Comparison of ENCODE assay signal across 1 cellular context in the genomic region with DNA sequence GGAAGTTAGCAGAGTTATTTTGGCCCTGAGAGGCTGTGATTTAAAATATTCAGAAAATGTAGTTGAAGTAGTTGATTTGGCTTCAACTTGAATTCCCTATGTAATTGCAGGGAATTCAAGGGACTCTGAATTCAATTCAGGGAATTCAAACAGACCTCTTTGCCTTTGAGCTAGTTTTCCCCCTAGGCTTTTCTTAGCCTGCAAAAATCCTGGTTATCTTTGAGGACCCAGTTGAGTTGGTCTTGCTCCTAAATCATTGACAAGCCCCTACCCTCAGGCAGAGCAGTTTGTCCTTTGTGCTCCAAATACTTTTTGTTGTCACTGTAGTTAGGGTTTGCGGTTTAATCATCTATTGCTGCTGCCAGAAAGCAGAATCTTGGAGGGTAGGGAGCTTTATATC.
TF ChIP-seq lines count a peak whose summit lies in the region.

No MANE protein-coding gene starts in this region.

TF ChIP-seq in GM23338, 12 proteins besides CTCF, POLR2A, EP300 and RAD21 (continued from another document):
- TF ChIP-seq, protein P1, sequence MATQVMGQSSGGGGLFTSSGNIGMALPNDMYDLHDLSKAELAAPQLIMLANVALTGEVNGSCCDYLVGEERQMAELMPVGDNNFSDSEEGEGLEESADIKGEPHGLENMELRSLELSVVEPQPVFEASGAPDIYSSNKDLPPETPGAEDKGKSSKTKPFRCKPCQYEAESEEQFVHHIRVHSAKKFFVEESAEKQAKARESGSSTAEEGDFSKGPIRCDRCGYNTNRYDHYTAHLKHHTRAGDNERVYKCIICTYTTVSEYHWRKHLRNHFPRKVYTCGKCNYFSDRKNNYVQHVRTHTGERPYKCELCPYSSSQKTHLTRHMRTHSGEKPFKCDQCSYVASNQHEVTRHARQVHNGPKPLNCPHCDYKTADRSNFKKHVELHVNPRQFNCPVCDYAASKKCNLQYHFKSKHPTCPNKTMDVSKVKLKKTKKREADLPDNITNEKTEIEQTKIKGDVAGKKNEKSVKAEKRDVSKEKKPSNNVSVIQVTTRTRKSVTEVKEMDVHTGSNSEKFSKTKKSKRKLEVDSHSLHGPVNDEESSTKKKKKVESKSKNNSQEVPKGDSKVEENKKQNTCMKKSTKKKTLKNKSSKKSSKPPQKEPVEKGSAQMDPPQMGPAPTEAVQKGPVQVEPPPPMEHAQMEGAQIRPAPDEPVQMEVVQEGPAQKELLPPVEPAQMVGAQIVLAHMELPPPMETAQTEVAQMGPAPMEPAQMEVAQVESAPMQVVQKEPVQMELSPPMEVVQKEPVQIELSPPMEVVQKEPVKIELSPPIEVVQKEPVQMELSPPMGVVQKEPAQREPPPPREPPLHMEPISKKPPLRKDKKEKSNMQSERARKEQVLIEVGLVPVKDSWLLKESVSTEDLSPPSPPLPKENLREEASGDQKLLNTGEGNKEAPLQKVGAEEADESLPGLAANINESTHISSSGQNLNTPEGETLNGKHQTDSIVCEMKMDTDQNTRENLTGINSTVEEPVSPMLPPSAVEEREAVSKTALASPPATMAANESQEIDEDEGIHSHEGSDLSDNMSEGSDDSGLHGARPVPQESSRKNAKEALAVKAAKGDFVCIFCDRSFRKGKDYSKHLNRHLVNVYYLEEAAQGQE (IDR thresholded peaks at IDR 0.05; ENCODE audit: unreplicated experiment): no peak
- TF ChIP-seq ZNF114 (CRISPR knock-in tag; IDR thresholded peaks at IDR 0.05) (no peak), CREB1 (CRISPR knock-in tag; IDR thresholded peaks at IDR 0.05; ENCODE audit: low read depth) (no peak), ZNF331 (CRISPR knock-in tag; IDR thresholded peaks at IDR 0.05; ENCODE audit: low read depth) (no peak), EZH2 (IDR thresholded peaks at IDR 0.05; ENCODE audit: low read depth, unreplicated experiment) (no peak)
- TF ChIP-seq, protein P2, sequence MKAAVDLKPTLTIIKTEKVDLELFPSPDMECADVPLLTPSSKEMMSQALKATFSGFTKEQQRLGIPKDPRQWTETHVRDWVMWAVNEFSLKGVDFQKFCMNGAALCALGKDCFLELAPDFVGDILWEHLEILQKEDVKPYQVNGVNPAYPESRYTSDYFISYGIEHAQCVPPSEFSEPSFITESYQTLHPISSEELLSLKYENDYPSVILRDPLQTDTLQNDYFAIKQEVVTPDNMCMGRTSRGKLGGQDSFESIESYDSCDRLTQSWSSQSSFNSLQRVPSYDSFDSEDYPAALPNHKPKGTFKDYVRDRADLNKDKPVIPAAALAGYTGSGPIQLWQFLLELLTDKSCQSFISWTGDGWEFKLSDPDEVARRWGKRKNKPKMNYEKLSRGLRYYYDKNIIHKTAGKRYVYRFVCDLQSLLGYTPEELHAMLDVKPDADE (IDR thresholded peaks at IDR 0.05): no peak
